Comparison of ENCODE assay signal across 8 cellular contexts in the genomic region with DNA sequence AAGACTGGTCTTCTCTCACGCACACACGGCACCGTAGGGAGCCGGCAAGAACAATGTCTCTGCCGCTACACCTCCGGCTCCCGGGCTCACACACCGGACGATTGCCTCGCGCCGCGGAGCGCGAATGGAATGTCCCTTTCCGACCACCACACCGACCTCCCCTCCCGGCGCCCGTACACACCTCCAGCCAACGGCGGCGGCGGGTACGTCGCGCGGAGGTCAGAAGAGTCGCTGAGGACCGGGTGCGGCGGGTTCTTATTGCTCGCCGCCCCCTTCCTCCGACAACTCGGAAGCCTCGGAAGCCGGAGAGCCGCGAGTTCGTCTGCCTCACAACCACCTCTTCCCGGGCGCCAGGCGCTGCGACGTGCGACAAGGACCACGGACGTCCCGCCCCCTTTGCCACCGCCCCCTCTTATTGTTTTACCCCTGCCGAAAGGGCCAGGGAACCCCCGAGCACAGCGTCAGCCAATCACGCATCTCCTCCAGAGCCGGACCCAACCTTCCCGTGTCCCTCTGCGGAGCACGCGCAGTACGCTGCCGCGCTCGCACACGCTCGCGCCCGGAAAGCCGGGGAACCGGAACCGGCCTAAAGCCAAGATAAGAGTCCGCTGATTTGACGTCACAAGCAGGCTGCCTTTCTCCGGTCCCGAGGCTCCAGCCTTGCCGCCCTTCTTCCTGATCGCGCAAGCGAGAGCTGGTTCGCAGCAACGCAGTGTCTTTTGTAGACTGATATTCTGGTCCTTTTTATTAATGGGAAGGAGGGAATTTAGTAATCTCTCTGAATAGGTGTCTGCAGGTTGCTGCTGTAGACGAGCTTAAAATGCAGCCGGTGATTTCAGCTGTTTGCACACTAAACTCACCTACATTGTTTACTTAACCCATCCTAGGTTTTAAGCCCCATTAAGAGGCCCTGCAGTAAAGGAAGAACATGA. TPM values are rescaled to one million over a fixed set of nuclear protein-coding genes. Genes with fewer than 3 reads are reported as not detected.
DNase-seq lines count a peak whose midpoint lies in the region; ATAC-seq, FAIRE-seq and TF ChIP-seq lines count a peak whose summit lies in the region.

A gene (minus strand): TSS at position 385 of the 932 bp plus-strand sequence. CDS start 11,386 bp downstream, outside the sequence.

- TF ChIP-seq CTCF in adrenal gland (IDR thresholded peaks at IDR 0.05), result no peak
- no peak for TF ChIP-seq CTCF in transverse colon (IDR thresholded peaks at IDR 0.05)

- TF ChIP-seq POLR2A in GM12892 (IDR thresholded peaks at IDR 0.05; ENCODE audit: low read depth, low read length) (peak; percentile 88), adrenal gland (IDR thresholded peaks at IDR 0.05) (peak; percentile 95 to 97), transverse colon (IDR thresholded peaks at IDR 0.05) (peak; percentile 98)

- no peak within 1 kb of the TSS for H2BK12ac ChIP-seq in trophoblast cell (ENCODE audit: low read length)

- peak within 1 kb of the TSS; percentile 73 for H3K18ac ChIP-seq in trophoblast cell (ENCODE audit: low read length)

- intact Hi-C loops in adrenal gland (cut with DNase I) (loop anchor here in 1 of 2 donors (10.0 kb wide), 1 partner anchor 52 kb away; a partner anchor contains a TSS), cardiac septum (cut with DNase I) (loop anchor here (1.0 kb wide), 1 partner anchor 51 kb away; a partner anchor contains a TSS), transverse colon (cut with DNase I; ENCODE audit: low total_unique reads) (no loop called here)

- peak; percentile 99 for FAIRE-seq in GM12892 (lab: Jason Lieb, UNC)

- 0 to 1% (median 0%) methylated on average over 16 to 83 of the region's 83 CpGs for WGBS in adrenal gland, 4 donors
- no CpG with 5 or more reads among the region's 83 CpGs for WGBS in trophoblast cell (ENCODE audit: extremely low coverage, insufficient coverage, insufficient read length)
- 0 to 1% methylated on average over 3 to 73 of the region's 83 CpGs for WGBS in transverse colon (ENCODE audit: low coverage in 1 of 2), 2 donors

- H3K4me3 ChIP-seq in adrenal gland (peak within 1 kb of the TSS; percentile 76 to 99 (median 83)), trophoblast cell (ENCODE audit: low read depth, low read length) (peak within 1 kb of the TSS; percentile 88), transverse colon (peak within 1 kb of the TSS; percentile 76 to 98 (median 80))

- ATAC-seq in HG02852 (IDR thresholded peaks at IDR 0.05; ENCODE audit: unreplicated experiment), result peak; percentile 91

- H3K14ac ChIP-seq in trophoblast cell (ENCODE audit: low read length), result peak within 1 kb of the TSS; percentile 87

- peak within 1 kb of the TSS; percentile 79 for H4K8ac ChIP-seq in trophoblast cell (ENCODE audit: low read depth, low read length)

- no peaks in the 10 kb centered on the region for H3K36me3 ChIP-seq in adrenal gland (replicated peaks in 1 of 2)
- H3K36me3 ChIP-seq in trophoblast cell (ENCODE audit: control insufficient read depth in 1 of 2, insufficient read depth in 2 of 2, low read length in 2 of 2), result peaks cover 0 to 2% of the 10 kb centered on the region in 2 experiments
- H3K36me3 ChIP-seq in transverse colon, result no peaks in the 10 kb centered on the region

- H3K79me1 ChIP-seq in trophoblast cell (ENCODE audit: low read length), result peaks cover 12% of the 10 kb centered on the region

- peak within 1 kb of the TSS; percentile 54 for H2BK120ac ChIP-seq in trophoblast cell (ENCODE audit: insufficient read depth, low read length, poor library complexity)

- no peaks in the 10 kb centered on the region for H3K27me3 ChIP-seq in adrenal gland
- H3K27me3 ChIP-seq in trophoblast cell (ENCODE audit: insufficient read depth, low read length), result no peaks in the 10 kb centered on the region
- no peaks in the 10 kb centered on the region for H3K27me3 ChIP-seq in transverse colon

- H3K9ac ChIP-seq in trophoblast cell (ENCODE audit: low read length), result peak within 1 kb of the TSS; percentile 68

- peak within 1 kb of the TSS; percentile 89 to 98 (median 96) for H3K27ac ChIP-seq in adrenal gland
- H3K27ac ChIP-seq in trophoblast cell (ENCODE audit: low read depth, low read length), result peak within 1 kb of the TSS; percentile 87
- peak within 1 kb of the TSS; percentile 92 to 100 (median 96) for H3K27ac ChIP-seq in transverse colon

- in situ Hi-C loops in transverse colon (cut with MboI; ENCODE audit: low pct_ligation_motif_present in 1 of 4, low pct_unique_long_range_greater_than_20kb in 1 of 4, low sequenced_read_pairs in 3 of 4), result loop anchor here in 1 of 4 donors (10.0 kb wide), 1 partner anchor 52 kb away; a partner anchor contains a TSS

- peak within 1 kb of the TSS; percentile 57 for H2AFZ ChIP-seq in trophoblast cell (ENCODE audit: insufficient read depth, low read length, poor library complexity)

- H3K23ac ChIP-seq in trophoblast cell (ENCODE audit: low read length), result no peak within 1 kb of the TSS

- peak within 1 kb of the TSS; percentile 78 for H4K91ac ChIP-seq in trophoblast cell (ENCODE audit: low read depth, low read length)

- peak within 1 kb of the TSS; percentile 72 for H2BK5ac ChIP-seq in trophoblast cell (ENCODE audit: low read depth, low read length, poor library complexity)

- H3K9me3 ChIP-seq in adrenal gland (replicated peaks in 1 of 3) (no peaks in the 10 kb centered on the region), trophoblast cell (ENCODE audit: insufficient read depth, low read depth, low read length) (no peaks in the 10 kb centered on the region), transverse colon (no peaks in the 10 kb centered on the region)

- H3K4ac ChIP-seq in trophoblast cell (ENCODE audit: low read depth, low read length), result peak within 1 kb of the TSS; percentile 92

- no peak for TF ChIP-seq EP300 in transverse colon (IDR thresholded peaks at IDR 0.05; ENCODE audit: low read depth)

- H4K12ac ChIP-seq in trophoblast cell (ENCODE audit: low read depth, low read length), result peak within 1 kb of the TSS; percentile 73

- H2AK5ac ChIP-seq in trophoblast cell (ENCODE audit: low read length), result peak within 1 kb of the TSS; percentile 28

- peak; percentile 88 for DNase-seq in GM12892 (ENCODE audit: insufficient read length)
- DNase-seq in NCI-H146 (lab: John Stamatoyannopoulos, UW), result peak; percentile 99
- DNase-seq in T-helper 1 cell, result peak; percentile 96 to 99 (median 97)
- peak; percentile 98 to 99 (median 99) for DNase-seq in adrenal gland
- DNase-seq in cardiac septum (ENCODE audit: low spot score), result peak; percentile 99
- DNase-seq in trophoblast cell, result peak; percentile 98 to 99
- DNase-seq in transverse colon, result peak; percentile 99

- H3K4me1 ChIP-seq in adrenal gland (replicated peaks in 1 of 2), result peaks cover 13 to 36% of the 10 kb centered on the region in 2 donors
- H3K4me1 ChIP-seq in trophoblast cell (ENCODE audit: control insufficient read depth in 1 of 2, insufficient read depth in 2 of 2, low read length in 2 of 2), result peaks cover 0 to 4% of the 10 kb centered on the region in 2 experiments
- peaks cover 17 to 55% (median 28%) of the 10 kb centered on the region in 4 donors for H3K4me1 ChIP-seq in transverse colon

- peak within 1 kb of the TSS; percentile 59 for H3K4me2 ChIP-seq in trophoblast cell (ENCODE audit: low read length)

- peaks cover 10% of the 10 kb centered on the region for H3K79me2 ChIP-seq in trophoblast cell (ENCODE audit: control insufficient read depth, insufficient read depth, low read length, poor library complexity)

RNA-seq across cellular contexts. Expression of the gene that starts here (rescaled TPM):
- polyA plus RNA-seq in GM12892 (2012; ENCODE audit: missing spikeins), result 91.1 TPM
- 100 to 1,000 TPM in 7 of 8 donors, 10 to 100 TPM in 1; 80.4 to 215 (median 114) TPM for total RNA-seq in adrenal gland
- polyA plus RNA-seq in adrenal gland, result 100 to 1,000 TPM in 1 of 3 donors, 10 to 100 TPM in 2; 10.0 to 167 (median 22.6) TPM
- 78.3 TPM for total RNA-seq in cardiac septum
- 96.0 and 96.1 TPM in 2 replicates for polyA plus RNA-seq in trophoblast cell (2013)
- 100 to 1,000 TPM in 2 of 4 donors, 10 to 100 TPM in 2; 50.7 to 110 (median 88.0) TPM for total RNA-seq in transverse colon

Comparison
In these comparisons a context has a peak if more than half of its experiments do, and no peak if none do; other contexts are left out.
1. Peak in every context shown above with its lines: DNase-seq, ATAC-seq, H3K4me3 ChIP-seq and H3K27ac ChIP-seq.